In genomic region chr16:11297492-11298142, GRCh38 we compare ENCODE assay signal across 1 cellular context.
TF ChIP-seq lines count a peak whose summit lies in the region.

No MANE protein-coding gene starts in this region.

TF ChIP-seq in IMR-90, 13 proteins besides CTCF, POLR2A, EP300 and RAD21:
- no peak for TF ChIP-seq RFX5 (IDR thresholded peaks at IDR 0.05; ENCODE audit: low read depth, low read length)
- peak; percentile 75; the same call in 1 of the 2 replicates for TF ChIP-seq USF2 (IDR thresholded peaks at IDR 0.05; ENCODE audit: low read depth, low read length)
- peak; percentile 39; the same call in 1 of the 2 replicates for TF ChIP-seq MAZ (IDR thresholded peaks at IDR 0.05; ENCODE audit: borderline replicate concordance, low read depth, low read length)
- TF ChIP-seq BHLHE40 (IDR thresholded peaks at IDR 0.05; ENCODE audit: low read depth, low read length): peak; percentile 93
